ENCODE assay signal across 22 cellular contexts in genomic region chr12:105157598-105157997, GRCh38.
"Had no signal": no experiment of that assay in that cellular context is flagged by ENCODE, and none has a peak within 500 bp of the region (broad histone marks: within the 10 kb centered on the region; RNA-seq: fewer than 3 reads in every experiment).

No MANE protein-coding gene starts in this region.

- DNase-seq: KBM-7, MG63, NCI-H1092, NCI-H1105 treated with DMSO at 0.1 percent for 48 hours, NCI-H1417 treated with DMSO at 0.1 percent for 48 hours, NCI-H146, NCI-H1694 treated with DMSO at 0.1 percent for 48 hours, NCI-H1930, NCI-H2081, NCI-H2171, NCI-H226, NCI-H446, NCI-H510A, NCI-H524 treated with DMSO at 0.1 percent for 48 hours, NCI-H69, NCI-H774, PC-9, Peyer's patch, SHP77 treated with DMSO at 0.1 percent for 48 hours, SJCRH30 had no signal

- ATAC-seq: Right ventricle myocardium inferior, SK-N-SH treated with all-trans-retinoic acid at 6 μM for 48 hours had no signal
